1 cellular context compared by ENCODE assay signal in genomic region chr21:36710729-36711048, GRCh38.
TF ChIP-seq lines count a peak whose summit lies in the region.

No MANE protein-coding gene starts in this region.

TF ChIP-seq in IMR-90, 13 proteins besides CTCF, POLR2A, EP300 and RAD21 (continued from another document):
- TF ChIP-seq USF2 (IDR thresholded peaks at IDR 0.05; ENCODE audit: low read depth, low read length) (no peak), BHLHE40 (IDR thresholded peaks at IDR 0.05; ENCODE audit: low read depth, low read length) (no peak)
